ENCODE assay signal across 4 cellular contexts in genomic region chr19:49490287-49491029, GRCh38. TPM values are rescaled to one million over a fixed set of nuclear protein-coding genes. Genes with fewer than 3 reads are reported as not detected.
A peak's percentile ranks its signal among the peaks of the same experiment; 100 is the strongest.
DNase-seq lines count a peak whose midpoint lies in the region; TF ChIP-seq lines count a peak whose summit lies in the region.

No MANE protein-coding gene starts in this region.

- H4K20me1 ChIP-seq in OCI-LY7 (ENCODE audit: insufficient read depth, low read length) = peaks cover 12% of the 10 kb centered on the region; the same call in 1 of the 2 replicates

- H3K9me3 ChIP-seq in OCI-LY7 (ENCODE audit: low read length) = no peaks in the 10 kb centered on the region
- no peaks in the 10 kb centered on the region for H3K9me3 ChIP-seq in muscle layer of duodenum (ENCODE audit: control insufficient read depth in 1 of 2, low read length in 2 of 2)
- no peaks in the 10 kb centered on the region for H3K9me3 ChIP-seq in right atrium auricular region

- CTCF ChIA-PET in OCI-LY7 (lab: Charles Lee; ENCODE audit: unreplicated experiment) = no interaction called here
- CTCF ChIA-PET in GM10248 (lab: Yijun Ruan, JAX) = no interaction called here

- peaks cover 56% of the 10 kb centered on the region for H3K4me1 ChIP-seq in OCI-LY7 (ENCODE audit: insufficient read depth, low read length, poor library complexity, severe bottlenecking)
- peaks cover 12 to 19% of the 10 kb centered on the region in 2 donors for H3K4me1 ChIP-seq in muscle layer of duodenum (ENCODE audit: control insufficient read depth in 1 of 2, insufficient read depth in 2 of 2, low read length in 2 of 2)
- H3K4me1 ChIP-seq in right atrium auricular region = peaks cover 0 to 30% of the 10 kb centered on the region in 2 donors

- DNase-seq in OCI-LY7 (ENCODE audit: low spot score) (peak; percentile 44), right atrium auricular region (ENCODE audit: low spot score) (no peak), GM10248 (ENCODE audit: extremely low spot score) (no peak)

- H3K79me2 ChIP-seq in OCI-LY7 (ENCODE audit: insufficient read depth, low read depth, low read length) = peaks cover 34% of the 10 kb centered on the region

- no peak overlapping the region for H2AFZ ChIP-seq in OCI-LY7 (ENCODE audit: low read length)

- intact Hi-C loops in OCI-LY7 (cut with micrococcal nuclease; ENCODE audit: unreplicated experiment) = loop anchor here (10.0 kb wide), 2 partner anchors 274 to 856 kb away; partner anchors contain the start of genes AP2A1, DBP and TSKS

- H3K9me2 ChIP-seq in OCI-LY7 (ENCODE audit: insufficient read depth, low read length) = no peaks in the 10 kb centered on the region

- POLR2A ChIA-PET in OCI-LY7 (lab: Charles Lee) (no interaction called here), GM10248 (lab: Yijun Ruan, JAX) (interaction anchor here (0.6 kb wide), 2 partner anchors 149 to 269 kb away, joined by 3 to 6 read pairs; partner anchors contain the start of gene RRAS)

- TF ChIP-seq CTCF in OCI-LY7 (conservative IDR thresholded peaks at IDR 0.05; ENCODE audit: low read length) (no peak), right atrium auricular region (IDR thresholded peaks at IDR 0.05) (no peak), GM10248 (IDR thresholded peaks at IDR 0.05; ENCODE audit: control extremely low read depth, extremely low read depth, low read depth, missing control alignments) (no peak)

- no peaks in the 10 kb centered on the region for H3K27me3 ChIP-seq in muscle layer of duodenum (ENCODE audit: low read depth, low read length)
- no peaks in the 10 kb centered on the region for H3K27me3 ChIP-seq in right atrium auricular region

- H3K27ac ChIP-seq in OCI-LY7 (ENCODE audit: low read depth, low read length, poor library complexity, severe bottlenecking) = peak overlapping the region; percentile 94
- peak overlapping the region; percentile 98 for H3K27ac ChIP-seq in muscle layer of duodenum (ENCODE audit: low read length)
- peak overlapping the region in 1 of 2 donors; percentile 96 for H3K27ac ChIP-seq in right atrium auricular region

- H3K4me3 ChIP-seq in OCI-LY7 (ENCODE audit: low read depth, low read length, poor library complexity, severe bottlenecking) = peak overlapping the region; percentile 95
- H3K4me3 ChIP-seq in muscle layer of duodenum (ENCODE audit: low read depth in 1 of 2, low read length in 2 of 2) = peak overlapping the region in 1 of 2 donors; percentile 100
- no peak overlapping the region for H3K4me3 ChIP-seq in right atrium auricular region

- H3K4me2 ChIP-seq in OCI-LY7 (ENCODE audit: low read length) = peak overlapping the region; percentile 80

- H3K36me3 ChIP-seq in OCI-LY7 (ENCODE audit: insufficient read depth, low read length) (peaks cover 61% of the 10 kb centered on the region), muscle layer of duodenum (ENCODE audit: control insufficient read depth in 1 of 2, insufficient read depth in 2 of 2, low read length in 2 of 2) (peaks cover 37 to 48% of the 10 kb centered on the region in 2 donors), right atrium auricular region (peaks cover 48% of the 10 kb centered on the region)

- BruUV-seq in OCI-LY7 (replicated peaks; lab: Mats Ljungman, UMichigan) = no TSS peak

RNA-seq across cellular contexts. Expression of gene RPL13A, which starts 3.0 kb away (rescaled TPM):
- 6,720 and 8,461 TPM in 2 replicates for total RNA-seq in OCI-LY7 (2014; rRNA removed; shearing (Covaris generic))
- total RNA-seq in OCI-LY7 (2022) = 2,999 and 3,606 TPM in 2 replicates
- 1,000 to 10,000 TPM in 1 of 2 donors, 100 to 1,000 TPM in 1; 765 to 1,868 TPM for total RNA-seq in right atrium auricular region

RNA-seq across cellular contexts. Expression of gene RPS11, which starts 5.8 kb away (rescaled TPM):
- total RNA-seq in OCI-LY7 (2014; rRNA removed; shearing (Covaris generic)) = 6,180 and 6,539 TPM in 2 replicates
- total RNA-seq in OCI-LY7 (2022) = 2,366 and 2,673 TPM in 2 replicates
- 1,000 to 10,000 TPM; 1,048 to 2,648 TPM for total RNA-seq in right atrium auricular region

RNA-seq across cellular contexts. Expression of gene FLT3LG, which starts 16.4 kb away (rescaled TPM):
- 8.2 and 10.1 TPM in 2 replicates for total RNA-seq in OCI-LY7 (2014; rRNA removed; shearing (Covaris generic))
- total RNA-seq in OCI-LY7 (2022) (8.4 and 11.7 TPM in 2 replicates), right atrium auricular region (1 to 10 TPM; 1.1 to 2.6 TPM)

RNA-seq across cellular contexts. Expression of gene FCGRT, which starts 22.0 kb away (rescaled TPM):
- total RNA-seq in OCI-LY7 (2014; rRNA removed; shearing (Covaris generic)) = 19.4 and 20.9 TPM in 2 replicates
- 10.7 and 11.6 TPM in 2 replicates for total RNA-seq in OCI-LY7 (2022)
- 100 to 1,000 TPM in 1 of 2 donors, 10 to 100 TPM in 1; 98.2 to 123 TPM for total RNA-seq in right atrium auricular region

RNA-seq across cellular contexts. Expression of gene RCN3, which starts 37.3 kb away (rescaled TPM):
- total RNA-seq in OCI-LY7 (2014; rRNA removed; shearing (Covaris generic)) = 0.77 and 1.4 TPM in 2 replicates
- total RNA-seq in OCI-LY7 (2022) (1.3 and 2.1 TPM in 2 replicates), right atrium auricular region (10 to 100 TPM; 15.8 to 17.2 TPM)
